Comparison of ENCODE assay signal across 20 cellular contexts in genomic region chr14:27366596-27366995, GRCh38.
"Had no signal": no experiment of that assay in that cellular context is flagged by ENCODE, and none has a peak within 500 bp of the region (broad histone marks: within the 10 kb centered on the region; RNA-seq: fewer than 3 reads in every experiment).

No MANE protein-coding gene starts in this region.

- H3K27ac Mint-ChIP-seq: dendritic cell treated with granulocyte-macrophage colony-stimulating factor and Interleukin-4, amounts not matched to agents 40 ng/mL and 50 ng/mL, for 4 days; naive thymus-derived CD4-positive, alpha-beta T cell; nephron progenitor cell; stimulated activated memory B cell treated with anti-CD40 and anti-IgM and Interleukin-4, amounts not matched to agents 10 μg/mL and 1 μg/mL and 100 μg/mL, for 72 hours; stimulated activated naive CD8-positive, alpha-beta T cell treated with anti-CD3 and anti-CD28 coated beads, Interleukin-15, Interleukin-2, amounts not matched to agents 100 ng/mL and 50 ng/mL, for 24 hours had no signal

- H3K36me3 Mint-ChIP-seq: stimulated activated memory B cell treated with anti-CD40 and anti-IgM and Interleukin-4, amounts not matched to agents 10 μg/mL and 1 μg/mL and 100 μg/mL, for 72 hours had no signal

- H3K4me3 ChIP-seq: heart right ventricle, lung, psoas muscle, spleen, tibial artery, upper lobe of left lung, uterus had no signal

- H3K27me3 Mint-ChIP-seq: dendritic cell treated with granulocyte-macrophage colony-stimulating factor and Interleukin-4, amounts not matched to agents 40 ng/mL and 50 ng/mL, for 4 days; naive thymus-derived CD4-positive, alpha-beta T cell; stimulated activated memory B cell treated with anti-CD40 and anti-IgM and Interleukin-4, amounts not matched to agents 10 μg/mL and 1 μg/mL and 100 μg/mL, for 72 hours; stimulated activated naive CD8-positive, alpha-beta T cell treated with anti-CD3 and anti-CD28 coated beads, Interleukin-15, Interleukin-2, amounts not matched to agents 100 ng/mL and 50 ng/mL, for 24 hours had no signal

- H3K27ac ChIP-seq: heart right ventricle, psoas muscle, spleen, tibial artery, upper lobe of left lung, uterus had no signal

- H3K9me3 ChIP-seq: psoas muscle, tibial artery, upper lobe of left lung, uterus had no signal

- H3K4me1 Mint-ChIP-seq: naive thymus-derived CD4-positive, alpha-beta T cell; nephron progenitor cell; stimulated activated memory B cell treated with anti-CD40 and anti-IgM and Interleukin-4, amounts not matched to agents 10 μg/mL and 1 μg/mL and 100 μg/mL, for 72 hours had no signal

- H3K36me3 ChIP-seq: heart right ventricle, spleen, tibial artery, upper lobe of left lung, uterus had no signal

- ATAC-seq: heart right ventricle; left cardiac atrium; left ventricle myocardium superior; naive thymus-derived CD4-positive, alpha-beta T cell; psoas muscle; sciatic nerve; stimulated activated memory B cell treated with anti-CD40 and anti-IgM and Interleukin-4, amounts not matched to agents 10 μg/mL and 1 μg/mL and 100 μg/mL, for 72 hours had no signal

- H3K4me1 ChIP-seq: heart right ventricle, psoas muscle, spleen, tibial artery, upper lobe of left lung, uterus had no signal

- H3K4me3 Mint-ChIP-seq: dendritic cell treated with granulocyte-macrophage colony-stimulating factor and Interleukin-4, amounts not matched to agents 40 ng/mL and 50 ng/mL, for 4 days; naive thymus-derived CD4-positive, alpha-beta T cell; nephron progenitor cell; stimulated activated memory B cell treated with anti-CD40 and anti-IgM and Interleukin-4, amounts not matched to agents 10 μg/mL and 1 μg/mL and 100 μg/mL, for 72 hours; stimulated activated naive CD8-positive, alpha-beta T cell treated with anti-CD3 and anti-CD28 coated beads, Interleukin-15, Interleukin-2, amounts not matched to agents 100 ng/mL and 50 ng/mL, for 24 hours had no signal

- DNase-seq: heart right ventricle; kidney; left cardiac atrium; left ventricle myocardium superior; naive thymus-derived CD4-positive, alpha-beta T cell; nephron progenitor cell; psoas muscle; spleen; stimulated activated CD4-positive, alpha-beta T cell treated with anti-CD3 and anti-CD28 coated beads, Interleukin-15, amount 100 ng/mL, for 24 hours; stimulated activated CD4-positive, alpha-beta T cell treated with anti-CD3 and anti-CD28 coated beads, Interleukin-1b, Interleukin-23, amount 100 ng/mL, for 48 hours; stimulated activated CD4-positive, alpha-beta T cell treated with anti-CD3 and anti-CD28 coated beads, Interleukin-4, amount 100 ng/mL, for 24 hours; tibial artery; upper lobe of left lung; uterus had no signal

- H3K9me3 Mint-ChIP-seq: nephron progenitor cell had no signal

- FAIRE-seq: colon had no signal

- H3K27me3 ChIP-seq: heart right ventricle, spleen, tibial artery, upper lobe of left lung, uterus had no signal
